ENCODE assay signal across 8 cellular contexts in the genomic region with DNA sequence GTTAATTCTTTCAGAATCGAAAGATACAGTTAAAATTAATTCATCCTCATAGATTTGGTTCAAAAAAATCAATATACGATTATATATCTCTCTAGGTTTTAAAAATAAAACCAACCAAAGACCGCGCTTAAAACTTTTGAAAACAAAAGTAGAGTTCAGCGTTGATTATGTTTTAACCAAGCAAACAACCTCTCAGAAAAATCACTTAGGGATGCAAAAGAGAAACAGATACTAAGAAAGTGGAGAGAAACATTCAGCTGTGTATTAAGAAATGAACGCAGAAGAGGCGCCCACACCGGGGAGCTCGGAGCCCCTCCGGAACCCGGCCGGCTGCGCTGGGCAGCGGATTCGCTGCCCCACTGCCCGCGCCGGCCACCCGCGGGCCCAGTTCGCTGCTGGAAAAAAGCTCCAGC. TPM values are rescaled to one million over a fixed set of nuclear protein-coding genes. Genes with fewer than 3 reads are reported as not detected.
DNase-seq lines count a peak whose midpoint lies in the region; ATAC-seq, FAIRE-seq and TF ChIP-seq lines count a peak whose summit lies in the region.

No MANE protein-coding gene starts in this region.

- H3K4me1 ChIP-seq in HepG2 (ENCODE audit: insufficient read depth, low read length) (peaks cover 21% of the 10 kb centered on the region), right lobe of liver (peaks cover 0 to 31% (median 2%) of the 10 kb centered on the region in 4 donors), upper lobe of right lung (peaks cover 24% of the 10 kb centered on the region)

- DNase-seq in HepG2 (ENCODE audit: low spot score) (no peak), right lobe of liver (no peak), memory B cell (ENCODE audit: low spot score in 2 of 2) (no peak), upper lobe of right lung (no peak), epidermal melanocyte (ENCODE audit: insufficient read length, low spot score) (no peak), GM12891 (ENCODE audit: insufficient read length, low spot score) (no peak)
- DNase-seq in activated CD4-positive, alpha-beta memory T cell treated with anti-CD3 and anti-CD28 coated beads for 36 hours: no peak
- no peak for DNase-seq in effector CD4-positive, alpha-beta T cell

- H3K27me3 ChIP-seq in HepG2 (ENCODE audit: control insufficient read depth in 1 of 2, insufficient read depth in 2 of 2, low read length in 2 of 2): no peaks in the 10 kb centered on the region
- H3K27me3 ChIP-seq in right lobe of liver: peaks cover 20 to 62% of the 10 kb centered on the region in 2 donors
- H3K27me3 ChIP-seq in upper lobe of right lung: peaks cover 91% of the 10 kb centered on the region

- CTCF ChIA-PET in HepG2 (lab: Yijun Ruan, JAX; ENCODE audit: low intra/inter-chr PET ratio, low total read pairs): no interaction called here
- CTCF ChIA-PET in activated CD4-positive, alpha-beta memory T cell treated with anti-CD3 and anti-CD28 coated beads for 36 hours (lab: Charles Lee): no interaction called here

- no peak for TF ChIP-seq POLR2A in HepG2 (IDR thresholded peaks at IDR 0.05; ENCODE audit: insufficient read depth in 1 of 2, low read depth in 2 of 2, low read length in 2 of 2)
- no peak for TF ChIP-seq POLR2A in right lobe of liver (IDR thresholded peaks at IDR 0.05)
- no peak for TF ChIP-seq POLR2A in GM12891 (IDR thresholded peaks at IDR 0.05; ENCODE audit: low read depth, low read length)

- H3K4me1 Mint-ChIP-seq in activated CD4-positive, alpha-beta memory T cell treated with anti-CD3 and anti-CD28 coated beads for 36 hours (ENCODE audit: low read depth): peaks cover 35% of the 10 kb centered on the region
- peaks cover 28% of the 10 kb centered on the region for H3K4me1 Mint-ChIP-seq in memory B cell

- H2AFZ ChIP-seq in HepG2 (ENCODE audit: low read length): no peak overlapping the region

- intact Hi-C loops in HepG2 (cut with micrococcal nuclease; ENCODE audit: unreplicated experiment) (loop anchor here (1.0 to 5.0 kb wide), 3 partner anchors 65 to 160 kb away; a partner anchor contains a TSS), right lobe of liver (cut with DNase I) (no loop called here), upper lobe of right lung (cut with DNase I) (no loop called here)
- intact Hi-C loops in activated CD4-positive, alpha-beta memory T cell treated with anti-CD3 and anti-CD28 coated beads for 36 hours (cut with micrococcal nuclease): loop anchor here (1.0 to 10.0 kb wide), 2 partner anchors 112 to 512 kb away; no protein-coding TSS in a partner anchor

- H3K27ac ChIP-seq in HepG2 (ENCODE audit: extremely low read length, insufficient read depth, low read length) (peak overlapping the region; percentile 90), right lobe of liver (no peak overlapping the region), upper lobe of right lung (no peak overlapping the region)

- ATAC-seq in HepG2 (no peak), right lobe of liver (no peak), memory B cell (ENCODE audit: low read depth) (no peak), upper lobe of right lung (no peak)

- no peak for FAIRE-seq in HepG2 (lab: Jason Lieb, UNC)
- FAIRE-seq in GM12891 (lab: Jason Lieb, UNC): no peak

- TF ChIP-seq EP300 in HepG2 (IDR thresholded peaks at IDR 0.05; ENCODE audit: low read depth in 2 of 2, low read length in 2 of 2) (no peak), HepG2 (CRISPR knock-in tag; IDR thresholded peaks at IDR 0.05; ENCODE audit: borderline replicate concordance) (no peak)

- H3K9me3 Mint-ChIP-seq in activated CD4-positive, alpha-beta memory T cell treated with anti-CD3 and anti-CD28 coated beads for 36 hours: no peaks in the 10 kb centered on the region
- H3K9me3 Mint-ChIP-seq in memory B cell: peaks cover 7% of the 10 kb centered on the region

- H3K36me3 ChIP-seq in HepG2 (replicated peaks in 1 of 2; ENCODE audit: control insufficient read depth in 1 of 2, insufficient read depth in 2 of 2, low read length in 2 of 2) (peaks cover 3 to 14% of the 10 kb centered on the region in 2 experiments; a peak in 3 of 5 replicates), right lobe of liver (no peaks in the 10 kb centered on the region), upper lobe of right lung (no peaks in the 10 kb centered on the region)

- BruUV-seq in HepG2 (replicated peaks; lab: Mats Ljungman, UMichigan): TSS peak; percentile 63

- peak overlapping the region; percentile 30 for H3K4me3 Mint-ChIP-seq in activated CD4-positive, alpha-beta memory T cell treated with anti-CD3 and anti-CD28 coated beads for 36 hours
- H3K4me3 Mint-ChIP-seq in memory B cell: peak overlapping the region; percentile 39

- peak overlapping the region; percentile 83 for H3K4me2 ChIP-seq in HepG2 (ENCODE audit: low read depth, low read length)

- 2% methylated on average over 20 of the region's 21 CpGs for WGBS in HepG2 (ENCODE audit: low lambda C conversion rate)
- WGBS in right lobe of liver (ENCODE audit: insufficient coverage, low coverage, low lambda C conversion rate, missing lambda C conversion rate): 7% methylated on average over 10 of the region's 21 CpGs

- no peak; the same call in 1 of the 2 replicates for TF ChIP-seq RAD21 in HepG2 (CRISPR knock-in tag; IDR thresholded peaks at IDR 0.05)

- H3K27ac Mint-ChIP-seq in activated CD4-positive, alpha-beta memory T cell treated with anti-CD3 and anti-CD28 coated beads for 36 hours: no peak overlapping the region
- H3K27ac Mint-ChIP-seq in memory B cell: no peak overlapping the region

- H3K27me3 Mint-ChIP-seq in activated CD4-positive, alpha-beta memory T cell treated with anti-CD3 and anti-CD28 coated beads for 36 hours: peaks cover 66% of the 10 kb centered on the region
- H3K27me3 Mint-ChIP-seq in memory B cell: peaks cover 43% of the 10 kb centered on the region

- H3K9ac ChIP-seq in HepG2 (ENCODE audit: insufficient read depth, low read depth, low read length): peak overlapping the region; percentile 93

- H3K4me3 ChIP-seq in HepG2 (replicated peaks in 1 of 3; ENCODE audit: insufficient read depth in 1 of 3, low read depth in 2 of 3, low read length in 3 of 3): peak overlapping the region; percentile 83 to 93 (median 89)
- no peak overlapping the region for H3K4me3 ChIP-seq in right lobe of liver
- H3K4me3 ChIP-seq in upper lobe of right lung: peak overlapping the region; percentile 24

- H3K9me3 ChIP-seq in HepG2 (ENCODE audit: low read length) (no peaks in the 10 kb centered on the region), right lobe of liver (no peaks in the 10 kb centered on the region), upper lobe of right lung (no peaks in the 10 kb centered on the region)

- in situ Hi-C loops in HepG2 (cut with HindIII; ENCODE audit: extremely low pct_ligation_motif_present, low pct_unique_long_range_greater_than_20kb): loop anchor here (10.0 kb wide), 2 partner anchors 152 to 302 kb away; no protein-coding TSS in a partner anchor

- POLR2A ChIA-PET in HepG2 (lab: Yijun Ruan, JAX): interaction anchor here (0.7 to 1.6 kb wide), 6 partner anchors 82 to 159 kb away, joined by 3 to 15 read pairs (median 3); a partner anchor contains a TSS
- POLR2A ChIA-PET in activated CD4-positive, alpha-beta memory T cell treated with anti-CD3 and anti-CD28 coated beads for 36 hours (lab: Charles Lee): no interaction called here

- no peak for TF ChIP-seq CTCF in HepG2 (CRISPR knock-in tag; IDR thresholded peaks at IDR 0.05)
- TF ChIP-seq CTCF in right lobe of liver (IDR thresholded peaks at IDR 0.05): no peak
- TF ChIP-seq CTCF in upper lobe of right lung (IDR thresholded peaks at IDR 0.05): no peak

- no peaks in the 10 kb centered on the region for H4K20me1 ChIP-seq in HepG2 (ENCODE audit: insufficient read depth, low read length)

- peaks cover 26% of the 10 kb centered on the region for H3K79me2 ChIP-seq in HepG2 (ENCODE audit: insufficient read depth, low read length)

- no peaks in the 10 kb centered on the region for H3K36me3 Mint-ChIP-seq in activated CD4-positive, alpha-beta memory T cell treated with anti-CD3 and anti-CD28 coated beads for 36 hours
- H3K36me3 Mint-ChIP-seq in memory B cell: peaks cover 7% of the 10 kb centered on the region

TF ChIP-seq in HepG2, 621 proteins besides CTCF, POLR2A, EP300 and RAD21 (continues in another document):
- TF ChIP-seq ZNF768 (CRISPR knock-in tag; IDR thresholded peaks at IDR 0.05) (0 out of 2 replicates have a peak, but pooled peaks have one; percentile 10), GABPB1 (CRISPR knock-in tag; IDR thresholded peaks at IDR 0.05) (0 out of 2 replicates have a peak, but pooled peaks have one; percentile 10)

TF ChIP-seq in GM12891, 5 proteins besides CTCF, POLR2A, EP300 and RAD21 (continues in another document):
- TF ChIP-seq SPI1 (IDR thresholded peaks at IDR 0.05; ENCODE audit: low read depth, low read length) (no peak), TAF1 (IDR thresholded peaks at IDR 0.05; ENCODE audit: low read depth, low read length) (no peak), POU2F2 (IDR thresholded peaks at IDR 0.05; ENCODE audit: low read depth, low read length) (no peak), POLR2AphosphoS5 (IDR thresholded peaks at IDR 0.05; ENCODE audit: low read depth, low read length) (no peak)

RNA-seq across cellular contexts. Expression of a gene that starts 1.4 kb away (rescaled TPM):
- total RNA-seq in HepG2 (2016; rRNA removed; fragmentation: Illumina TruSeq; extraction: Trizol): 13.1 and 20.2 TPM in 2 replicates
- 12.8 and 17.7 TPM in 2 replicates for total RNA-seq in HepG2 (2016; cell fraction: cytosol; rRNA removed; fragmentation: Illumina TruSeq; extraction: Trizol; ENCODE audit: low read depth)
- total RNA-seq in HepG2 (2016; cell fraction: insoluble cytoplasmic fraction; rRNA removed; fragmentation: Illumina TruSeq; extraction: Trizol): 12.5 and 19.9 TPM in 2 replicates
- 27.9 and 34.7 TPM in 2 replicates for total RNA-seq in HepG2 (2016; cell fraction: membrane; rRNA removed; fragmentation: Illumina TruSeq; extraction: Trizol)
- 17.9 and 18.7 TPM in 2 replicates for total RNA-seq in HepG2 (2016; cell fraction: nucleus; rRNA removed; fragmentation: Illumina TruSeq; extraction: Trizol)
- 11.7 and 17.0 TPM in 2 replicates for polyA plus RNA-seq in HepG2 (2011; rRNA removed)
- polyA plus RNA-seq in HepG2 (2011; cell fraction: cytosol; rRNA removed): 13.4 and 20.2 TPM in 2 replicates
- polyA plus RNA-seq in HepG2 (2011; cell fraction: nucleus; rRNA removed): 26.6 and 30.3 TPM in 2 replicates
- 6.9 and 13.4 TPM in 2 replicates for polyA plus RNA-seq in HepG2 (2012)
- 29.4 and 35.3 TPM in 2 replicates for polyA plus RNA-seq in HepG2 (2016; cell fraction: cytosol; fragmentation: Illumina TruSeq; extraction: Trizol; ENCODE audit: low read depth)
- 19.1 and 27.9 TPM in 2 replicates for polyA plus RNA-seq in HepG2 (2016; cell fraction: insoluble cytoplasmic fraction; fragmentation: Illumina TruSeq; extraction: Trizol; ENCODE audit: low read depth)
- polyA plus RNA-seq in HepG2 (2016; cell fraction: membrane; fragmentation: Illumina TruSeq; extraction: Trizol; ENCODE audit: low read depth): 43.6 and 46.2 TPM in 2 replicates
- 32.5 and 33.9 TPM in 2 replicates for polyA plus RNA-seq in HepG2 (2016; cell fraction: nucleus; fragmentation: Illumina TruSeq; extraction: Trizol; ENCODE audit: insufficient read depth, low read depth)
- 19.5 and 28.2 TPM in 2 replicates for polyA minus RNA-seq in HepG2 (2011; rRNA and poly(A)+ RNA removed; ENCODE audit: low replicate concordance)
- 10.5 and 12.9 TPM in 2 replicates for polyA minus RNA-seq in HepG2 (2011; cell fraction: cytosol; rRNA and poly(A)+ RNA removed)
- 6.4 and 6.8 TPM in 2 replicates for polyA minus RNA-seq in HepG2 (2011; cell fraction: nucleus; rRNA and poly(A)+ RNA removed)
- not detected for total RNA-seq in right lobe of liver
- under 1 TPM; 0.14 to 0.22 TPM for total RNA-seq in activated CD4-positive, alpha-beta memory T cell treated with anti-CD3 and anti-CD28 coated beads for 36 hours
- not detected for total RNA-seq in upper lobe of right lung
- polyA plus RNA-seq in GM12891 (2012; ENCODE audit: low read depth, missing spikeins): not detected

Comparison
In these comparisons a context has a peak if more than half of its experiments do, and no peak if none do; other contexts are left out.
1. H3K4me3 ChIP-seq: peak in HepG2 (3 of 3) and upper lobe of right lung (single experiment); none in right lobe of liver (0 of 3).
2. RNA of a gene that starts 1.4 kb away (total RNA-seq): 12.5 to 34.7 TPM in HepG2; 0.14 to 0.22 TPM in activated CD4-positive, alpha-beta memory T cell treated with anti-CD3 and anti-CD28 coated beads for 36 hours, not detected in right lobe of liver and not detected in upper lobe of right lung (single experiment); every median in the first group is over 10 times any median in the second.
3. intact Hi-C loops: an anchor here in HepG2 (1.0 to 5.0 kb wide) and activated CD4-positive, alpha-beta memory T cell treated with anti-CD3 and anti-CD28 coated beads for 36 hours (1.0 to 10.0 kb wide); none called in right lobe of liver and upper lobe of right lung.